ENCODE assay signal across 27 cellular contexts in genomic region chr7:11473807-11474424, GRCh38.
"Had no signal": no experiment of that assay in that cellular context is flagged by ENCODE, and none has a peak within 500 bp of the region (broad histone marks: within the 10 kb centered on the region; RNA-seq: fewer than 3 reads in every experiment).

No MANE protein-coding gene starts in this region.

- H3K27ac ChIP-seq: ascending aorta, gastroesophageal sphincter, hepatocyte, lower lobe of right lung, spleen, transverse colon, WERI-Rb-1 had no signal

- H3K27me3 Mint-ChIP-seq: activated CD4-positive, alpha-beta memory T cell treated with anti-CD3 and anti-CD28 coated beads for 36 hours; activated CD4-positive, alpha-beta T cell treated with anti-CD3 and anti-CD28 coated beads, Interleukin-2, amount 10 ng/mL, durations not matched to agents 24 days and 14 days; activated naive CD4-positive, alpha-beta T cell treated with anti-CD3 and anti-CD28 coated beads, Interleukin-2, amount 10 ng/mL, durations not matched to agents 7 days and 5 days; activated naive CD8-positive, alpha-beta T cell treated with anti-CD3 and anti-CD28 coated beads, Interleukin-2, amount 10 ng/mL, durations not matched to agents 7 days and 5 days; activated T-cell treated with anti-CD3 and anti-CD28 coated beads, Interleukin-2, amount 50 U/mL, for 24 hours; brain; effector memory CD8-positive, alpha-beta T cell had no signal

- H3K9me3 ChIP-seq: ascending aorta, gastroesophageal sphincter, lower lobe of right lung, spleen, transverse colon had no signal

- H3K4me3 ChIP-seq: ascending aorta, gastroesophageal sphincter, hepatocyte, lower lobe of right lung, spleen, transverse colon had no signal

- DNase-seq: activated CD4-positive, alpha-beta memory T cell treated with anti-CD3 and anti-CD28 coated beads for 36 hours; activated CD4-positive, alpha-beta T cell treated with anti-CD3 and anti-CD28 coated beads, Interleukin-2, amount 10 ng/mL, durations not matched to agents 24 days and 14 days; activated CD4-positive, CD25-positive, alpha-beta regulatory T cell treated with anti-CD3 and anti-CD28 coated beads, Interleukin-2, amount 50 U/mL, for 72 hours; activated CD8-positive, alpha-beta memory T cell treated with anti-CD3 and anti-CD28 coated beads, Interleukin-2, amount 50 U/mL, for 4 hours; activated gamma-delta T cell; activated naive CD4-positive, alpha-beta T cell treated with anti-CD3 and anti-CD28 coated beads, Interleukin-2, amount 10 ng/mL, durations not matched to agents 7 days and 5 days; activated naive CD8-positive, alpha-beta T cell treated with anti-CD3 and anti-CD28 coated beads, Interleukin-2, amount 10 ng/mL, durations not matched to agents 7 days and 5 days; activated T-cell treated with anti-CD3 and anti-CD28 coated beads, Interleukin-2, amount 50 U/mL, for 24 hours; caudate nucleus; cortex of kidney; effector memory CD8-positive, alpha-beta T cell; islet precursor cell; lower lobe of right lung; mesenchymal stem cell; natural killer cell; right cardiac atrium; spleen; stimulated activated naive CD4-positive, alpha-beta T cell treated with Interleukin-2 at 50 U/mL for 16 hours; T-helper 9 cell; transverse colon; WERI-Rb-1 had no signal

- H3K4me3 Mint-ChIP-seq: activated CD4-positive, alpha-beta memory T cell treated with anti-CD3 and anti-CD28 coated beads for 36 hours; activated CD4-positive, alpha-beta T cell treated with anti-CD3 and anti-CD28 coated beads, Interleukin-2, amount 10 ng/mL, durations not matched to agents 24 days and 14 days; activated naive CD4-positive, alpha-beta T cell treated with anti-CD3 and anti-CD28 coated beads, Interleukin-2, amount 10 ng/mL, durations not matched to agents 7 days and 5 days; activated naive CD8-positive, alpha-beta T cell treated with anti-CD3 and anti-CD28 coated beads, Interleukin-2, amount 10 ng/mL, durations not matched to agents 7 days and 5 days; activated T-cell treated with anti-CD3 and anti-CD28 coated beads, Interleukin-2, amount 50 U/mL, for 24 hours; brain; effector memory CD8-positive, alpha-beta T cell; natural killer cell had no signal

- FAIRE-seq: endothelial cell of umbilical vein, TTC549 had no signal

- H3K9me3 Mint-ChIP-seq: activated CD4-positive, alpha-beta memory T cell treated with anti-CD3 and anti-CD28 coated beads for 36 hours; activated CD4-positive, alpha-beta T cell treated with anti-CD3 and anti-CD28 coated beads, Interleukin-2, amount 10 ng/mL, durations not matched to agents 24 days and 14 days; activated naive CD4-positive, alpha-beta T cell treated with anti-CD3 and anti-CD28 coated beads, Interleukin-2, amount 10 ng/mL, durations not matched to agents 7 days and 5 days; activated naive CD8-positive, alpha-beta T cell treated with anti-CD3 and anti-CD28 coated beads, Interleukin-2, amount 10 ng/mL, durations not matched to agents 7 days and 5 days; activated T-cell treated with anti-CD3 and anti-CD28 coated beads, Interleukin-2, amount 50 U/mL, for 24 hours; brain; effector memory CD8-positive, alpha-beta T cell had no signal

- H3K36me3 ChIP-seq: ascending aorta, gastroesophageal sphincter, lower lobe of right lung, spleen, transverse colon, WERI-Rb-1 had no signal

- H3K4me1 Mint-ChIP-seq: activated CD4-positive, alpha-beta T cell treated with anti-CD3 and anti-CD28 coated beads, Interleukin-2, amount 10 ng/mL, durations not matched to agents 24 days and 14 days; activated naive CD4-positive, alpha-beta T cell treated with anti-CD3 and anti-CD28 coated beads, Interleukin-2, amount 10 ng/mL, durations not matched to agents 7 days and 5 days; activated naive CD8-positive, alpha-beta T cell treated with anti-CD3 and anti-CD28 coated beads, Interleukin-2, amount 10 ng/mL, durations not matched to agents 7 days and 5 days; natural killer cell had no signal

- H3K36me3 Mint-ChIP-seq: activated CD4-positive, alpha-beta memory T cell treated with anti-CD3 and anti-CD28 coated beads for 36 hours; activated naive CD4-positive, alpha-beta T cell treated with anti-CD3 and anti-CD28 coated beads, Interleukin-2, amount 10 ng/mL, durations not matched to agents 7 days and 5 days; activated naive CD8-positive, alpha-beta T cell treated with anti-CD3 and anti-CD28 coated beads, Interleukin-2, amount 10 ng/mL, durations not matched to agents 7 days and 5 days; natural killer cell had no signal

- ATAC-seq: effector memory CD8-positive, alpha-beta T cell; gastroesophageal sphincter; lower lobe of right lung; natural killer cell; right cardiac atrium had no signal

- H3K27me3 ChIP-seq: ascending aorta, gastroesophageal sphincter, hepatocyte, spleen, transverse colon had no signal

- H3K27ac Mint-ChIP-seq: activated CD4-positive, alpha-beta memory T cell treated with anti-CD3 and anti-CD28 coated beads for 36 hours; activated CD4-positive, alpha-beta T cell treated with anti-CD3 and anti-CD28 coated beads, Interleukin-2, amount 10 ng/mL, durations not matched to agents 24 days and 14 days; activated naive CD4-positive, alpha-beta T cell treated with anti-CD3 and anti-CD28 coated beads, Interleukin-2, amount 10 ng/mL, durations not matched to agents 7 days and 5 days; activated naive CD8-positive, alpha-beta T cell treated with anti-CD3 and anti-CD28 coated beads, Interleukin-2, amount 10 ng/mL, durations not matched to agents 7 days and 5 days; activated T-cell treated with anti-CD3 and anti-CD28 coated beads, Interleukin-2, amount 50 U/mL, for 24 hours; effector memory CD8-positive, alpha-beta T cell; natural killer cell had no signal

- H3K4me1 ChIP-seq: ascending aorta, gastroesophageal sphincter, lower lobe of right lung, spleen had no signal
